8 cellular contexts compared by ENCODE assay signal in genomic region chr5:126594077-126594476, GRCh38. TPM values are rescaled to one million over a fixed set of nuclear protein-coding genes. Genes with fewer than 3 reads are reported as not detected.
A peak's percentile ranks its signal among the peaks of the same experiment; 100 is the strongest.
DNase-seq lines count a peak whose midpoint lies in the region; ATAC-seq and TF ChIP-seq lines count a peak whose summit lies in the region.

No MANE protein-coding gene starts in this region.

- no peak overlapping the region for H2AFZ ChIP-seq in mesenchymal stem cell (ENCODE audit: low read depth, low read length)

- H3K23ac ChIP-seq in mesenchymal stem cell (ENCODE audit: low read length in 2 of 2) = no peak overlapping the region

- H3K9me3 ChIP-seq in heart left ventricle = no peaks in the 10 kb centered on the region
- no peaks in the 10 kb centered on the region for H3K9me3 ChIP-seq in breast epithelium
- H3K9me3 ChIP-seq in mesenchymal stem cell (ENCODE audit: control insufficient read depth, low read length) = no peaks in the 10 kb centered on the region
- H3K9me3 ChIP-seq in uterus = no peaks in the 10 kb centered on the region
- H3K9me3 ChIP-seq in effector memory CD4-positive, alpha-beta T cell (ENCODE audit: control insufficient read depth, low read length) = no peaks in the 10 kb centered on the region

- no peak overlapping the region for H3K4ac ChIP-seq in mesenchymal stem cell (ENCODE audit: low read depth in 1 of 2, low read length in 2 of 2)

- no peak overlapping the region for H2BK120ac ChIP-seq in mesenchymal stem cell (ENCODE audit: low read depth, low read length)

- peaks cover 0 to 23% (median 12%) of the 10 kb centered on the region in 12 donors for H3K4me1 ChIP-seq in heart left ventricle
- no peaks in the 10 kb centered on the region for H3K4me1 ChIP-seq in breast epithelium
- peaks cover 11% of the 10 kb centered on the region for H3K4me1 ChIP-seq in mesenchymal stem cell (ENCODE audit: control insufficient read depth, insufficient read depth, low read depth, low read length)
- no peaks in the 10 kb centered on the region for H3K4me1 ChIP-seq in uterus
- peaks cover 3% of the 10 kb centered on the region for H3K4me1 ChIP-seq in effector memory CD4-positive, alpha-beta T cell (ENCODE audit: control insufficient read depth, insufficient read depth, low read length, poor library complexity, severe bottlenecking)

- intact Hi-C loops in heart left ventricle (cut with DNase I) = loop anchor here in 2 of 10 donors (2.0 kb wide), 2 partner anchors 239 to 255 kb away; no protein-coding TSS in a partner anchor
- intact Hi-C loops in left cardiac atrium (cut with DNase I) = no loop called here
- intact Hi-C loops in breast epithelium (cut with DNase I; ENCODE audit: low total_unique reads) = no loop called here
- intact Hi-C loops in uterus (cut with DNase I; ENCODE audit: low total_unique reads) = no loop called here

- peak overlapping the region; percentile 87 for H3K9ac ChIP-seq in mesenchymal stem cell (ENCODE audit: low read length)

- H3K27me3 ChIP-seq in heart left ventricle (no peaks in the 10 kb centered on the region), breast epithelium (no peaks in the 10 kb centered on the region), mesenchymal stem cell (ENCODE audit: control insufficient read depth in 1 of 2, insufficient read depth in 1 of 2, low read length in 2 of 2) (no peaks in the 10 kb centered on the region), uterus (no peaks in the 10 kb centered on the region)
- H3K27me3 ChIP-seq in effector memory CD4-positive, alpha-beta T cell (replicated peaks; ENCODE audit: control insufficient read depth, insufficient read depth, low read length, poor library complexity, severe bottlenecking) = no peaks in the 10 kb centered on the region

- DNase-seq in heart left ventricle (no peak), left cardiac atrium (no peak), breast epithelium (ENCODE audit: low spot score in 2 of 2) (peak in 1 of 2 donors; percentile 43), mesenchymal stem cell (peak; percentile 21), uterus (no peak), NCI-H2107 treated with DMSO at 0.1 percent for 48 hours (lab: John Stamatoyannopoulos, UW; ENCODE audit: unreplicated experiment) (no peak)
- no peak for DNase-seq in effector memory CD4-positive, alpha-beta T cell
- DNase-seq in stimulated activated CD4-positive, alpha-beta T cell treated with anti-CD3 and anti-CD28 coated beads, Interleukin-12 subunit alpha, Interleukin-12 subunit beta, amount 100 ng/mL, for 4 hours = no peak

- no peak overlapping the region for H2BK15ac ChIP-seq in mesenchymal stem cell (ENCODE audit: low read depth, poor library complexity, severe bottlenecking)

- peaks cover 19% of the 10 kb centered on the region for H3K79me1 ChIP-seq in mesenchymal stem cell (replicated peaks; ENCODE audit: low read length, poor library complexity, severe bottlenecking)

- H2BK5ac ChIP-seq in mesenchymal stem cell (ENCODE audit: low read depth, low read length, poor library complexity, severe bottlenecking) = no peak overlapping the region

- H3K4me3 ChIP-seq in heart left ventricle (peak overlapping the region; percentile 33 to 83 (median 72)), breast epithelium (peak overlapping the region; percentile 56 to 73 (median 71)), mesenchymal stem cell (ENCODE audit: insufficient read depth in 1 of 2, low read depth in 1 of 2, low read length in 2 of 2) (peak overlapping the region in 1 of 2 experiments; percentile 86), uterus (peak overlapping the region; percentile 76 to 79)
- H3K4me3 ChIP-seq in effector memory CD4-positive, alpha-beta T cell (ENCODE audit: insufficient read depth, low read depth, low read length, poor library complexity, severe bottlenecking) = no peak overlapping the region

- TF ChIP-seq POLR2A in heart left ventricle (IDR thresholded peaks at IDR 0.05) (no peak), breast epithelium (IDR thresholded peaks at IDR 0.05) (no peak), uterus (IDR thresholded peaks at IDR 0.05) (no peak)

- H3K36me3 ChIP-seq in heart left ventricle (peaks cover 0 to 28% (median 23%) of the 10 kb centered on the region in 9 donors), breast epithelium (no peaks in the 10 kb centered on the region), mesenchymal stem cell (ENCODE audit: control insufficient read depth in 1 of 2, insufficient read depth in 2 of 2, low read depth in 1 of 2, low read length in 2 of 2) (peaks cover 15 to 19% of the 10 kb centered on the region in 2 experiments), uterus (no peaks in the 10 kb centered on the region)
- no peaks in the 10 kb centered on the region for H3K36me3 ChIP-seq in effector memory CD4-positive, alpha-beta T cell (ENCODE audit: control insufficient read depth, insufficient read depth, low read length)

- H3K14ac ChIP-seq in mesenchymal stem cell (ENCODE audit: low read length in 2 of 2) = no peak overlapping the region

- ATAC-seq in heart left ventricle = no peak
- no peak for ATAC-seq in left cardiac atrium

- H3K18ac ChIP-seq in mesenchymal stem cell (ENCODE audit: low read depth in 1 of 2, low read length in 2 of 2) = peak overlapping the region in 1 of 2 experiments; percentile 41

- WGBS in heart left ventricle, 4 donors = 22 to 35% (median 28%) methylated on average over 12 of the region's 12 CpGs
- 37% methylated on average over 8 of the region's 12 CpGs for WGBS in mesenchymal stem cell

- H2BK12ac ChIP-seq in mesenchymal stem cell (ENCODE audit: low read length in 2 of 2) = no peak overlapping the region

- no peak overlapping the region for H2AK5ac ChIP-seq in mesenchymal stem cell (ENCODE audit: low read length, severe bottlenecking)

- H3K27ac ChIP-seq in heart left ventricle = peak overlapping the region in 2 of 12 donors; percentile 67 to 75
- peak overlapping the region in 1 of 2 donors; percentile 75 for H3K27ac ChIP-seq in breast epithelium
- H3K27ac ChIP-seq in mesenchymal stem cell (ENCODE audit: low read length, poor library complexity, severe bottlenecking) = no peak overlapping the region
- H3K27ac ChIP-seq in uterus = peak overlapping the region in 1 of 2 donors; percentile 83
- no peak overlapping the region for H3K27ac ChIP-seq in effector memory CD4-positive, alpha-beta T cell (ENCODE audit: insufficient read depth, low read length, poor library complexity, severe bottlenecking)

- H3K4me2 ChIP-seq in mesenchymal stem cell (ENCODE audit: low read length, poor library complexity, severe bottlenecking) = peak overlapping the region; percentile 84

- peak overlapping the region; percentile 39 for H4K8ac ChIP-seq in mesenchymal stem cell (ENCODE audit: low read length)

- H4K91ac ChIP-seq in mesenchymal stem cell (ENCODE audit: low read length) = no peak overlapping the region

- TF ChIP-seq CTCF in heart left ventricle (IDR thresholded peaks at IDR 0.05) (no peak), breast epithelium (IDR thresholded peaks at IDR 0.05) (no peak), uterus (IDR thresholded peaks at IDR 0.05) (no peak)

RNA-seq across cellular contexts. Expression of gene ALDH7A1, which starts 0.9 kb away (rescaled TPM):
- total RNA-seq in heart left ventricle (10 to 100 TPM; 12.3 to 67.6 (median 45.0) TPM), left cardiac atrium (10 to 100 TPM; 24.7 to 25.2 TPM), breast epithelium (10 to 100 TPM; 38.7 to 83.0 (median 45.2) TPM), uterus (10 to 100 TPM in 2 of 4 donors, 1 to 10 TPM in 2; 5.9 to 94.2 (median 31.6) TPM)
- polyA plus RNA-seq in heart left ventricle = 10 to 100 TPM; 21.3 to 27.0 TPM
- 60.3 TPM for polyA plus RNA-seq in mesenchymal stem cell (2013, experiment 1 of 2)
- 67.7 TPM for polyA plus RNA-seq in mesenchymal stem cell (2013, experiment 2 of 2)

RNA-seq across cellular contexts. Expression of gene PHAX, which starts 6.7 kb away (rescaled TPM):
- 10 to 100 TPM; 22.5 to 32.7 (median 30.8) TPM for total RNA-seq in heart left ventricle
- polyA plus RNA-seq in heart left ventricle = 10 to 100 TPM; 16.6 to 29.6 TPM
- total RNA-seq in left cardiac atrium = 10 to 100 TPM; 30.3 to 34.8 TPM
- 10 to 100 TPM; 44.9 to 58.7 (median 54.7) TPM for total RNA-seq in breast epithelium
- 34.7 TPM for polyA plus RNA-seq in mesenchymal stem cell (2013, experiment 1 of 2)
- polyA plus RNA-seq in mesenchymal stem cell (2013, experiment 2 of 2) = 37.0 TPM
- 10 to 100 TPM; 31.0 to 82.7 (median 72.9) TPM for total RNA-seq in uterus
